In the genomic region with DNA sequence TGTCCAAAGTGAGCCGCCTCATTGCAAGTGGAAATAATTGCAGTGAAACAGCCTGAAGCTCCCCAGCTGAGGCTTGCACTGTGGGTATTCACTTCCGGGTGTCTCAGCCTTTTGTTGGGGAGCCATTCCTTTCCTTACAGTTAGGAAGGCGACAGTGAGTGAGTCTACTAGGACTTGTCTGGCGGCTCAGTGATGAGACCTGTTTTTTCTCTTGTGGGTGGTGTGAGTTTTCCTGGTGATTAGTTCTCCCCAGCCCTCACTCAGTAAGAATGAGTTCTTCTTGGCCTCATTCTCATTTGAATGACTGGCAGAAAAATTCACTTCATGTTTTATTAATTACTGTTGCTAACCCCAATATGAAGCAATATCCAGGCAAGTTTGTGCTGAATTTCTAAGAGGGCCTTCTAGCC, we compare ENCODE assay signal across 1 cellular context.
TF ChIP-seq lines count a peak whose summit lies in the region.

No MANE protein-coding gene starts in this region.

TF ChIP-seq in H1, 55 proteins besides CTCF, POLR2A, EP300 and RAD21:
- TF ChIP-seq TAF1 (IDR thresholded peaks at IDR 0.05; ENCODE audit: low read depth, low read length) (0 out of 2 replicates have a peak, but pooled peaks have one; percentile 14), CHD7 (IDR thresholded peaks at IDR 0.05; ENCODE audit: insufficient replicate concordance, low read length) (no peak)
TF ChIP-seq in H1: peak in this region for 1.
